Comparison of ENCODE assay signal across 9 cellular contexts in the genomic region with DNA sequence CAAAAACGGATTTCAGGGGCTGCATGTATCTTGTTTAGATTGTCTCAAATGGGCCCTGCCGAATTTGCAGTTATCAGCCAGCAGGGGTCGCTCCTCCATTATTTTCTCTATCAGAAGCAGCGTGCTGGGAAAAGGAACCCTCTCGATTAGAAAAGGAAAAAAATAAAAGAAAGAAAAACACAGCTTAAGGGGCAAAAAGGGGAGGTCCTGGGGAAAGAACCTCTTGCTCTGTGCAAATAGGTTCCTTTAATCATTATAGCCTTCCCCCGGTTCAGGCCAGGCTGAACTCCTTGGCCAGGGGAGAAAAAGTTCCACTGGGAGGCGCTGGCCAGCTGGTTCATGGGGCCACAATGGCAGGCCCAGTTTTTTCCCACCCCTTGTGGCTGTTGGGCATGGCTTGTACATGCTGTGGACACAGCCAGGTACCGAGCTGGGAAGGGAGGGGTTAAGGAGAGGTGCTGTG. TPM values are rescaled to one million over a fixed set of nuclear protein-coding genes. Genes with fewer than 3 reads are reported as not detected.
A peak's percentile ranks its signal among the peaks of the same experiment; 100 is the strongest.
DNase-seq lines count a peak whose midpoint lies in the region; ATAC-seq and TF ChIP-seq lines count a peak whose summit lies in the region.
"Had no signal": no experiment of that assay in that cellular context is flagged by ENCODE, and none has a peak within 500 bp of the region (broad histone marks: within the 10 kb centered on the region; RNA-seq: fewer than 3 reads in every experiment).

No MANE protein-coding gene starts in this region.

- DNase-seq in AG08395 (ENCODE audit: low spot score) (peak; percentile 12), fibroblast of the aortic adventitia (ENCODE audit: low read depth) (peak; percentile 4), substantia nigra (lab: John Stamatoyannopoulos, UW) (no peak), NCI-H2227 (lab: John Stamatoyannopoulos, UW; ENCODE audit: unreplicated experiment) (no peak)

- H2AFZ ChIP-seq in OCI-LY3 (ENCODE audit: low read depth, low read length), result no peak overlapping the region

- H3K4me2 ChIP-seq in OCI-LY3 (ENCODE audit: low read length), result no peak overlapping the region

- ATAC-seq in HG03025 (IDR thresholded peaks at IDR 0.05; ENCODE audit: low FRiP score, unreplicated experiment) (no peak), GM21423 (IDR thresholded peaks at IDR 0.05; ENCODE audit: unreplicated experiment) (no peak)
- ATAC-seq: natural killer cell treated with Interleukin-12 subunit alpha and Interleukin-12 subunit beta and Interleukin-15 and Interleukin-18, amount 100 ng/mL, for 72 hours had no signal

- H3K4me3 ChIP-seq in GM12875 (ENCODE audit: low read depth, low read length), result no peak overlapping the region
- no peak overlapping the region for H3K4me3 ChIP-seq in OCI-LY3 (ENCODE audit: low read length)
- no peak overlapping the region for H3K4me3 ChIP-seq in fibroblast of the aortic adventitia (ENCODE audit: low read depth, low read length)

- no peaks in the 10 kb centered on the region for H3K36me3 ChIP-seq in OCI-LY3 (replicated peaks; ENCODE audit: low read depth, low read length)

- no peaks in the 10 kb centered on the region for H3K27me3 ChIP-seq in OCI-LY3 (ENCODE audit: low read depth, low read length)

- H3K27ac ChIP-seq in OCI-LY3 (ENCODE audit: low read length) (no peak overlapping the region), substantia nigra (ENCODE audit: low read depth, low read length, poor library complexity, severe bottlenecking) (no peak overlapping the region)

- H3K79me2 ChIP-seq in OCI-LY3 (ENCODE audit: low read length), result no peaks in the 10 kb centered on the region

- no peaks in the 10 kb centered on the region for H4K20me1 ChIP-seq in OCI-LY3 (ENCODE audit: insufficient read depth, low read length)

- TF ChIP-seq CTCF in GM12875 (IDR thresholded peaks at IDR 0.05; ENCODE audit: borderline replicate concordance, insufficient read depth, low read depth, low read length), result peak; percentile 24; the same call in 1 of the 2 replicates
- TF ChIP-seq CTCF in OCI-LY3 (IDR thresholded peaks at IDR 0.05; ENCODE audit: low read depth, low read length), result peak; percentile 51
- TF ChIP-seq CTCF in fibroblast of the aortic adventitia (IDR thresholded peaks at IDR 0.05; ENCODE audit: insufficient read depth, low read length), result peak; percentile 19

- no peak overlapping the region for H3K9ac ChIP-seq in OCI-LY3 (ENCODE audit: low read length)

- no peaks in the 10 kb centered on the region for H3K9me3 ChIP-seq in OCI-LY3 (ENCODE audit: insufficient read depth, low read length)

- no peaks in the 10 kb centered on the region for H3K4me1 ChIP-seq in OCI-LY3 (ENCODE audit: low read length)

RNA-seq across cellular contexts. Expression of gene CAPSL, which starts 25.0 kb away (rescaled TPM):
- not detected in 2 replicates for total RNA-seq in fibroblast of the aortic adventitia (ENCODE audit: low replicate concordance)
- total RNA-seq: natural killer cell treated with Interleukin-12 subunit alpha and Interleukin-12 subunit beta and Interleukin-15 and Interleukin-18, amount 100 ng/mL, for 72 hours had no signal

RNA-seq across cellular contexts. Expression of gene UGT3A1, which starts 27.8 kb away (rescaled TPM):
- not detected in 2 replicates for total RNA-seq in fibroblast of the aortic adventitia (ENCODE audit: low replicate concordance)
- total RNA-seq: natural killer cell treated with Interleukin-12 subunit alpha and Interleukin-12 subunit beta and Interleukin-15 and Interleukin-18, amount 100 ng/mL, for 72 hours had no signal

Comparison
In these comparisons a context has a peak if more than half of its experiments do, and no peak if none do; other contexts are left out.
1. DNase-seq: peak in AG08395 (single experiment) and fibroblast of the aortic adventitia (single experiment); none in substantia nigra (0 of 49) and NCI-H2227 (single experiment).
2. Peak in every context shown above with its lines, with median percentiles within 50 percentile points of each other: CTCF ChIP-seq.